Comparison of ENCODE assay signal across 33 cellular contexts in genomic region chr2:63440612-63441011, GRCh38.
DNase-seq lines count a peak whose midpoint lies in the region; ATAC-seq, FAIRE-seq and TF ChIP-seq lines count a peak whose summit lies in the region.
"Had no signal": no experiment of that assay in that cellular context is flagged by ENCODE, and none has a peak within 500 bp of the region (broad histone marks: within the 10 kb centered on the region; RNA-seq: fewer than 3 reads in every experiment).

No MANE protein-coding gene starts in this region.

- ATAC-seq in GM18907 (IDR thresholded peaks at IDR 0.05; ENCODE audit: unreplicated experiment) = no peak
- ATAC-seq: HepG2, left lung had no signal

- H2BK12ac ChIP-seq in trophoblast cell (ENCODE audit: low read length) = no peak overlapping the region

- CTCF ChIA-PET in mammary epithelial cell (lab: Charles Lee; ENCODE audit: low non-redundant PET) (no interaction called here), MCF 10A (lab: Yijun Ruan, JAX) (no interaction called here)

- BruUV-seq in mammary epithelial cell (replicated peaks; lab: Mats Ljungman, UMichigan) = no TSS peak
- no TSS peak for BruUV-seq in MCF 10A (replicated peaks; lab: Mats Ljungman, UMichigan)

- H3K4me2 ChIP-seq in mammary epithelial cell (ENCODE audit: insufficient read depth, low read depth, low read length) (no peak overlapping the region), trophoblast cell (ENCODE audit: low read length) (no peak overlapping the region)

- no peaks in the 10 kb centered on the region for H3K4me1 Mint-ChIP-seq in MCF 10A (ENCODE audit: insufficient read depth, unreplicated experiment)
- H3K4me1 Mint-ChIP-seq: nephron progenitor cell had no signal

- H3K27me3 Mint-ChIP-seq in MCF 10A (ENCODE audit: insufficient read depth, unreplicated experiment) = no peaks in the 10 kb centered on the region
- H3K27me3 Mint-ChIP-seq: CD8-positive, alpha-beta memory T cell had no signal

- H4K12ac ChIP-seq in trophoblast cell (ENCODE audit: low read depth, low read length) = no peak overlapping the region

- H2AFZ ChIP-seq in mammary epithelial cell (ENCODE audit: low read depth, low read length) (no peak overlapping the region), trophoblast cell (ENCODE audit: insufficient read depth, low read length, poor library complexity) (no peak overlapping the region)

- dilution Hi-C loops in mammary epithelial cell (cut with HindIII; ENCODE audit: low sequenced_read_pairs) = no loop called here

- H3K9ac ChIP-seq in mammary epithelial cell (ENCODE audit: insufficient read depth, low read length) (no peak overlapping the region), trophoblast cell (ENCODE audit: low read length) (no peak overlapping the region)

- H4K8ac ChIP-seq in trophoblast cell (ENCODE audit: low read depth, low read length) = no peak overlapping the region

- POLR2A ChIA-PET in MCF 10A (lab: Yijun Ruan, JAX) = no interaction called here

- H3K27me3 ChIP-seq in mammary epithelial cell (ENCODE audit: insufficient read depth, low read length) (no peaks in the 10 kb centered on the region), bronchial epithelial cell (ENCODE audit: control insufficient read depth, insufficient read depth, low read length) (no peaks in the 10 kb centered on the region), trophoblast cell (ENCODE audit: insufficient read depth, low read length) (no peaks in the 10 kb centered on the region)
- H3K27me3 ChIP-seq: BE2C, breast epithelium, left lung, SJSA1, stomach had no signal

- no peaks in the 10 kb centered on the region for H4K20me1 ChIP-seq in mammary epithelial cell (ENCODE audit: insufficient read depth, low read length)

- H3K27ac ChIP-seq in mammary epithelial cell (ENCODE audit: insufficient read depth, low read depth, low read length) (no peak overlapping the region), trophoblast cell (ENCODE audit: low read depth, low read length) (no peak overlapping the region)
- H3K27ac ChIP-seq: breast epithelium, left lung, SJSA1, stomach, VCaP had no signal

- H3K79me2 ChIP-seq in mammary epithelial cell (ENCODE audit: insufficient read depth, low read length) (no peaks in the 10 kb centered on the region), trophoblast cell (ENCODE audit: control insufficient read depth, insufficient read depth, low read length, poor library complexity) (no peaks in the 10 kb centered on the region)

- H4K91ac ChIP-seq in trophoblast cell (ENCODE audit: low read depth, low read length) = no peak overlapping the region

- H3K18ac ChIP-seq in trophoblast cell (ENCODE audit: low read length) = no peak overlapping the region

- H3K36me3 Mint-ChIP-seq in MCF 10A (ENCODE audit: insufficient read depth, unreplicated experiment) = no peaks in the 10 kb centered on the region

- no peak overlapping the region for H2BK120ac ChIP-seq in trophoblast cell (ENCODE audit: insufficient read depth, low read length, poor library complexity)

- H3K4me1 ChIP-seq in mammary epithelial cell (ENCODE audit: insufficient read depth, low read length) (no peaks in the 10 kb centered on the region), trophoblast cell (ENCODE audit: control insufficient read depth in 1 of 2, insufficient read depth in 2 of 2, low read length in 2 of 2) (no peaks in the 10 kb centered on the region)
- H3K4me1 ChIP-seq: BE2C, breast epithelium, left lung, SJSA1, stomach had no signal

- H3K4ac ChIP-seq in trophoblast cell (ENCODE audit: low read depth, low read length) = no peak overlapping the region

- H3K79me1 ChIP-seq in trophoblast cell (ENCODE audit: low read length) = no peaks in the 10 kb centered on the region

- no peak for FAIRE-seq in bronchial epithelial cell (lab: Jason Lieb, UNC)
- FAIRE-seq: colon, HepG2 had no signal

- no peak overlapping the region for H2AK5ac ChIP-seq in trophoblast cell (ENCODE audit: low read length)

- no peak overlapping the region for H3K4me3 Mint-ChIP-seq in MCF 10A (ENCODE audit: unreplicated experiment)
- H3K4me3 Mint-ChIP-seq: CD8-positive, alpha-beta memory T cell; nephron progenitor cell had no signal

- intact Hi-C loops in mammary epithelial cell (cut with micrococcal nuclease) (no loop called here), MCF 10A (cut with micrococcal nuclease) (no loop called here)

- 100% methylated on average over 1 of the region's 1 CpG for WGBS in mammary epithelial cell (ENCODE audit: low coverage, missing lambda C conversion rate)
- no CpG with 5 or more reads among the region's 1 CpG for WGBS in trophoblast cell (ENCODE audit: extremely low coverage, insufficient coverage, insufficient read length)

- TF ChIP-seq CTCF in mammary epithelial cell (conservative IDR thresholded peaks at IDR 0.05 in 1 of 2, IDR thresholded peaks at IDR 0.05 in 1 of 2; ENCODE audit: extremely low read depth in 1 of 2, insufficient read depth in 1 of 2, low read depth in 1 of 2, low read length in 2 of 2) = no peak
- TF ChIP-seq CTCF in MCF 10A (IDR thresholded peaks at IDR 0.05; ENCODE audit: unreplicated experiment) = no peak
- no peak for TF ChIP-seq CTCF in bronchial epithelial cell (IDR thresholded peaks at IDR 0.05; ENCODE audit: insufficient read depth, low read length, severe bottlenecking)

- H2BK5ac ChIP-seq in trophoblast cell (ENCODE audit: low read depth, low read length, poor library complexity) = no peak overlapping the region

- H3K14ac ChIP-seq in trophoblast cell (ENCODE audit: low read length) = no peak overlapping the region

- H3K23ac ChIP-seq in trophoblast cell (ENCODE audit: low read length) = no peak overlapping the region

- no peak overlapping the region for H3K4me3 ChIP-seq in mammary epithelial cell (replicated peaks in 1 of 3; ENCODE audit: insufficient read depth in 1 of 3, low read depth in 2 of 3, low read length in 3 of 3)
- H3K4me3 ChIP-seq in bronchial epithelial cell (ENCODE audit: low read depth, low read length) = no peak overlapping the region
- H3K4me3 ChIP-seq in trophoblast cell (ENCODE audit: low read depth, low read length) = no peak overlapping the region
- H3K4me3 ChIP-seq: breast epithelium, left lung, SJSA1, stomach had no signal

- H3K36me3 ChIP-seq in mammary epithelial cell (ENCODE audit: insufficient read depth, low read length) = no peaks in the 10 kb centered on the region
- no peaks in the 10 kb centered on the region for H3K36me3 ChIP-seq in bronchial epithelial cell (ENCODE audit: control insufficient read depth, insufficient read depth, low read length)
- H3K36me3 ChIP-seq in trophoblast cell (ENCODE audit: control insufficient read depth in 1 of 2, insufficient read depth in 2 of 2, low read length in 2 of 2) = no peaks in the 10 kb centered on the region
- H3K36me3 ChIP-seq: BE2C, breast epithelium, left lung had no signal

- in situ Hi-C loops in mammary epithelial cell (cut with MboI; ENCODE audit: low sequenced_read_pairs in 2 of 2) = no loop called here

- H3K27ac Mint-ChIP-seq in MCF 10A (ENCODE audit: low read depth, unreplicated experiment) = no peak overlapping the region
- H3K27ac Mint-ChIP-seq: CD8-positive, alpha-beta memory T cell; nephron progenitor cell had no signal

- no peaks in the 10 kb centered on the region for H3K9me3 Mint-ChIP-seq in MCF 10A (ENCODE audit: unreplicated experiment)
- H3K9me3 Mint-ChIP-seq: CD8-positive, alpha-beta memory T cell; nephron progenitor cell had no signal

- peak; percentile 21 for DNase-seq in mammary epithelial cell
- no peak for DNase-seq in MCF 10A (ENCODE audit: unreplicated experiment)
- DNase-seq in HS-5 (ENCODE audit: low read depth) = peak; percentile 22
- DNase-seq in bronchial epithelial cell (ENCODE audit: low read depth) = peak; percentile 64
- DNase-seq in trophoblast cell = peak; percentile 2 to 43
- no peak for DNase-seq in NCI-H1092 (lab: John Stamatoyannopoulos, UW)
- no peak for DNase-seq in hypothalamus (lab: John Stamatoyannopoulos, UW)
- DNase-seq: ACHN; activated CD4-positive, alpha-beta T cell treated with anti-CD3 and anti-CD28 coated beads, Interleukin-2, amount 50 U/mL, for 1 hour; activated naive CD4-positive, alpha-beta T cell; activated T-cell treated with anti-CD3 and anti-CD28 coated beads, Interleukin-2, amount 50 U/mL, for 48 hours; amygdala; BE2C; CD8-positive, alpha-beta memory T cell; H7; islet precursor cell; Kasumi-1; left lung; mesenchymal stem cell; MV-4-11; NCI-H146; NCI-H2107; NCI-H446 treated with DMSO at 0.1 percent for 48 hours; nephron progenitor cell; RPMI8226; stomach; T-helper 9 cell had no signal

- H3K9me3 ChIP-seq in mammary epithelial cell (replicated peaks; ENCODE audit: insufficient read depth, low read length) (no peaks in the 10 kb centered on the region), trophoblast cell (ENCODE audit: insufficient read depth, low read depth, low read length) (no peaks in the 10 kb centered on the region)
- H3K9me3 ChIP-seq: BE2C, breast epithelium, left lung, SJSA1, stomach had no signal

Comparison
In these comparisons a context has a peak if more than half of its experiments do, and no peak if none do; other contexts are left out.
1. DNase-seq: peak in mammary epithelial cell (single experiment), HS-5 (single experiment), bronchial epithelial cell (single experiment) and trophoblast cell (2 of 2); none in MCF 10A (single experiment), NCI-H1092 (single experiment) and hypothalamus (0 of 51).